In the genomic region with DNA sequence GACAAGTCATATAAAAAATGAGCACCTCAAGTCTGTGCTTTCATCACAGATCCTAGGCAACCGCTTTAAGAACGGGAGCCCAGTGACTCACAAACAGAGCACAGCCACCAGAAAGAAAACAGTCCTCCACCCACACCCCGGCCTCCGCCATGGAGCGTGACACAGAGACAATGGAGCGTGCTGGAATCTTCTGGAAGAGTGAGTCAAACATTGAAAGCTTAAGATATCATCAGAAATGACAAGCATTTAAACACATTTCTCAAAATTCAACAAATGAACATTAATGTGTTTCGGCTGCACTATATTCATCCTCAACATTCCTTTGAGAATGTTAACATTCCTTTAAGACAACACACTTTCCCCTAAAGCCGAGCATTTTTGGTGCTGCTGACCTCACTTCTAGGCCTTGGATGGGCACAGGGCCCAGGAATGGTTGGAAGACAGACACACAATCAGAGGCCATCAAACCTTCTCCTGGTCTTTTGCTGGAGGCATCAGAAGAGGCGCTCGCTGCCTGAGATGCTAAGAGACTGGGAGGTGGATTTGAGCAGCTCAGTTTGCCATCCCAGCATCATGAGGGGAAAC, we compare ENCODE assay signal across 27 cellular contexts. TPM values are rescaled to one million over a fixed set of nuclear protein-coding genes. Genes with fewer than 3 reads are reported as not detected.
"Had no signal": no experiment of that assay in that cellular context is flagged by ENCODE, and none has a peak within 500 bp of the region (broad histone marks: within the 10 kb centered on the region; RNA-seq: fewer than 3 reads in every experiment).

No MANE protein-coding gene starts in this region.

- H3K9me3 Mint-ChIP-seq: mesothelial cell of epicardium had no signal

- H3K4me1 ChIP-seq: pancreas, psoas muscle, upper lobe of left lung had no signal

- H3K9me3 ChIP-seq: pancreas, psoas muscle, upper lobe of left lung had no signal

- H3K27me3 ChIP-seq: cardiac muscle cell, upper lobe of left lung had no signal

- H3K27ac Mint-ChIP-seq: activated CD4-positive, alpha-beta T cell treated with anti-CD3 and anti-CD28 coated beads, Interleukin-2, amount 10 ng/mL, durations not matched to agents 7 days and 5 days; activated CD8-positive, alpha-beta T cell treated with anti-CD3 and anti-CD28 coated beads, Interleukin-2, amount 10 ng/mL, durations not matched to agents 7 days and 5 days; activated naive CD8-positive, alpha-beta T cell treated with anti-CD3 and anti-CD28 coated beads, Interleukin-2, amount 50 U/mL, for 24 hours; activated T-helper 1 cell treated with anti-CD3 and anti-CD28 coated beads, Interleukin-12 subunit alpha, Interleukin-12 subunit beta, Interleukin-2, Interleukin-4 antibody, amounts not matched to agents 30 ng/mL and 10 ng/mL and 1 ng/mL, durations not matched to agents 14 hours and 24 hours and 36 hours; mesothelial cell of epicardium; naive thymus-derived CD8-positive, alpha-beta T cell; T-helper 17 cell had no signal

- ATAC-seq: activated CD8-positive, alpha-beta T cell treated with anti-CD3 and anti-CD28 coated beads, Interleukin-2, amount 10 ng/mL, durations not matched to agents 7 days and 5 days; activated naive CD8-positive, alpha-beta T cell treated with anti-CD3 and anti-CD28 coated beads, Interleukin-2, amount 50 U/mL, for 24 hours; left ventricle myocardium superior; naive thymus-derived CD8-positive, alpha-beta T cell; pancreas; psoas muscle; right cardiac atrium; stimulated activated naive CD8-positive, alpha-beta T cell treated with anti-CD3 and anti-CD28 coated beads, Interleukin-15, Interleukin-2, amounts not matched to agents 100 U/mL and 50 U/mL, for 24 hours; T-helper 17 cell had no signal

- H3K36me3 ChIP-seq: cardiac muscle cell, pancreas, upper lobe of left lung had no signal

- H3K4me1 Mint-ChIP-seq: activated CD4-positive, alpha-beta T cell treated with anti-CD3 and anti-CD28 coated beads, Interleukin-2, amount 10 ng/mL, durations not matched to agents 7 days and 5 days; activated naive CD8-positive, alpha-beta T cell treated with anti-CD3 and anti-CD28 coated beads, Interleukin-2, amount 50 U/mL, for 24 hours; mesothelial cell of epicardium; naive thymus-derived CD8-positive, alpha-beta T cell; T-helper 17 cell had no signal

- H3K36me3 Mint-ChIP-seq: mesothelial cell of epicardium had no signal

- H3K4me3 ChIP-seq: cardiac muscle cell, pancreas, psoas muscle, upper lobe of left lung had no signal

- DNase-seq: activated CD4-positive, alpha-beta T cell treated with anti-CD3 and anti-CD28 coated beads, Interleukin-2, amount 10 ng/mL, durations not matched to agents 7 days and 5 days; activated CD8-positive, alpha-beta T cell treated with anti-CD3 and anti-CD28 coated beads, Interleukin-2, amount 10 ng/mL, durations not matched to agents 7 days and 5 days; activated gamma-delta T cell; activated naive CD4-positive, alpha-beta T cell treated with anti-CD3 and anti-CD28 coated beads, Interleukin-2, amount 50 U/mL, for 16 hours; activated naive CD8-positive, alpha-beta T cell treated with anti-CD3 and anti-CD28 coated beads, Interleukin-2, amount 50 U/mL, for 24 hours; aorta; dermis blood vessel endothelial cell; effector memory CD4-positive, alpha-beta T cell; foreskin melanocyte; glutamatergic neuron; hippocampal formation; left ventricle myocardium superior; mammary epithelial cell; naive thymus-derived CD8-positive, alpha-beta T cell; pancreas; psoas muscle; right cardiac atrium; stimulated activated CD4-positive, alpha-beta T cell treated with anti-CD3 and anti-CD28 coated beads, Interleukin-12 subunit alpha, Interleukin-12 subunit beta, amount 100 ng/mL, for 4 hours; stimulated activated CD4-positive, alpha-beta T cell treated with anti-CD3 and anti-CD28 coated beads, Interleukin-4, amount 100 ng/mL, for 4 hours; stimulated activated naive CD8-positive, alpha-beta T cell treated with anti-CD3 and anti-CD28 coated beads, Interleukin-15, Interleukin-2, amounts not matched to agents 100 U/mL and 50 U/mL, for 24 hours; SW 1271; T-helper 17 cell; upper lobe of left lung had no signal

- H3K4me3 Mint-ChIP-seq: activated CD4-positive, alpha-beta T cell treated with anti-CD3 and anti-CD28 coated beads, Interleukin-2, amount 10 ng/mL, durations not matched to agents 7 days and 5 days; activated CD8-positive, alpha-beta T cell treated with anti-CD3 and anti-CD28 coated beads, Interleukin-2, amount 10 ng/mL, durations not matched to agents 7 days and 5 days; activated naive CD8-positive, alpha-beta T cell treated with anti-CD3 and anti-CD28 coated beads, Interleukin-2, amount 50 U/mL, for 24 hours; activated T-helper 1 cell treated with anti-CD3 and anti-CD28 coated beads, Interleukin-12 subunit alpha, Interleukin-12 subunit beta, Interleukin-2, Interleukin-4 antibody, amounts not matched to agents 30 ng/mL and 10 ng/mL and 1 ng/mL, durations not matched to agents 14 hours and 24 hours and 36 hours; mesothelial cell of epicardium; naive thymus-derived CD8-positive, alpha-beta T cell; T-helper 17 cell had no signal

- H3K27ac ChIP-seq: cardiac muscle cell, pancreas, psoas muscle, upper lobe of left lung had no signal

- H3K27me3 Mint-ChIP-seq: activated CD4-positive, alpha-beta T cell treated with anti-CD3 and anti-CD28 coated beads, Interleukin-2, amount 10 ng/mL, durations not matched to agents 7 days and 5 days; activated naive CD8-positive, alpha-beta T cell treated with anti-CD3 and anti-CD28 coated beads, Interleukin-2, amount 50 U/mL, for 24 hours; T-helper 17 cell had no signal

RNA-seq across cellular contexts. Expression of a gene that starts 23.6 kb away (rescaled TPM):
- total RNA-seq: activated CD4-positive, alpha-beta T cell treated with anti-CD3 and anti-CD28 coated beads, Interleukin-2, amount 10 ng/mL, durations not matched to agents 7 days and 5 days; activated CD8-positive, alpha-beta T cell treated with anti-CD3 and anti-CD28 coated beads, Interleukin-2, amount 10 ng/mL, durations not matched to agents 7 days and 5 days; activated T-helper 1 cell treated with anti-CD3 and anti-CD28 coated beads, Interleukin-12 subunit alpha, Interleukin-12 subunit beta, Interleukin-2, Interleukin-4 antibody, amounts not matched to agents 30 ng/mL and 10 ng/mL and 1 ng/mL, durations not matched to agents 14 hours and 24 hours and 36 hours; aorta; dermis blood vessel endothelial cell; left ventricle myocardium superior; mammary epithelial cell; naive thymus-derived CD8-positive, alpha-beta T cell; psoas muscle; right cardiac atrium; subcutaneous adipose tissue; T-helper 17 cell had no signal
